Comparison of ENCODE assay signal across 11 cellular contexts in genomic region chr17:22718689-22719088, GRCh38.
"Had no signal": no experiment of that assay in that cellular context is flagged by ENCODE, and none has a peak within 500 bp of the region (broad histone marks: within the 10 kb centered on the region; RNA-seq: fewer than 3 reads in every experiment).

No MANE protein-coding gene starts in this region.

- H3K27ac ChIP-seq: GM23248 had no signal

- H3K4me3 ChIP-seq: GM23248, GM23338, HAP-1 had no signal

- H3K9me3 ChIP-seq: HAP-1 had no signal

- ATAC-seq: GM23338, HCT116 had no signal

- H3K36me3 ChIP-seq: HAP-1 had no signal

- FAIRE-seq: H1, H54 had no signal

- DNase-seq: GM23248, GOT3, H7, H9, HCEC 1CT, HFFc6 had no signal

- H3K4me1 ChIP-seq: HAP-1 had no signal
